15 cellular contexts compared by ENCODE assay signal in the genomic region with DNA sequence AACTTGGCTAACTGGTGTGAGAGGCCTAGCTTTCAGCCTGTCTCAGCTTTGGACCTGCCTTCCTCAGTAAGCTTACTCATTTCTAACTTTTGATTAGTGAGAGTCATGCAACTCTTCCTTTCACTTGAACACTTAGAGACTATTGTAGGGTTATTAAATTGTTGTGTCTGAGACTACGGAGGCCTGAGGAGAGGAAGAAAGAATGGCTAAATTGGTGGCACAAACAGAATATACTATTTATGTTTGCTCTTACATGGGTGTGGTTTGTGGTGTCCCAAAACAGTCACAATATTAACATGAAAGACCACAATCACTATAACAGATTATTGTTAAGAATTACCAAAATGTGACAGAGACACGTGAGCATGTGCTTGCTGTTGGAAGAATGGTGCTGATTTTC.
DNase-seq lines count a peak whose midpoint lies in the region; ATAC-seq, FAIRE-seq and TF ChIP-seq lines count a peak whose summit lies in the region.
"Had no signal": no experiment of that assay in that cellular context is flagged by ENCODE, and none has a peak within 500 bp of the region (broad histone marks: within the 10 kb centered on the region; RNA-seq: fewer than 3 reads in every experiment).

No MANE protein-coding gene starts in this region.

- no peak for TF ChIP-seq CTCF in RWPE1 (conservative IDR thresholded peaks at IDR 0.05; ENCODE audit: low read depth)

- POLR2A ChIA-PET in activated CD4-positive, alpha-beta memory T cell treated with anti-CD3 and anti-CD28 coated beads, Interleukin-2, amount 10 ng/mL, durations not matched to agents 7 days and 5 days (lab: Charles Lee), result interaction anchor here (1.4 kb wide), 1 partner anchor 83 kb away, joined by 6 read pairs; the partner anchor contains the start of gene TRIM24
- POLR2A ChIA-PET in RWPE1 (lab: Yijun Ruan, JAX; ENCODE audit: low non-redundant PET), result no interaction called here

- no peaks in the 10 kb centered on the region for H3K27me3 Mint-ChIP-seq in activated CD4-positive, alpha-beta memory T cell treated with anti-CD3 and anti-CD28 coated beads, Interleukin-2, amount 10 ng/mL, durations not matched to agents 7 days and 5 days
- H3K27me3 Mint-ChIP-seq: CD4-positive, alpha-beta T cell; type B pancreatic cell had no signal

- H3K27ac Mint-ChIP-seq in activated CD4-positive, alpha-beta memory T cell treated with anti-CD3 and anti-CD28 coated beads, Interleukin-2, amount 10 ng/mL, durations not matched to agents 7 days and 5 days, result no peak overlapping the region
- H3K27ac Mint-ChIP-seq: CD4-positive, alpha-beta T cell; type B pancreatic cell had no signal

- CTCF ChIA-PET in activated CD4-positive, alpha-beta memory T cell treated with anti-CD3 and anti-CD28 coated beads, Interleukin-2, amount 10 ng/mL, durations not matched to agents 7 days and 5 days (lab: Charles Lee), result no interaction called here
- CTCF ChIA-PET in RWPE1 (lab: Yijun Ruan, JAX), result no interaction called here

- ATAC-seq in GM19467 (IDR thresholded peaks at IDR 0.05; ENCODE audit: unreplicated experiment) (peak; percentile 75), HG02884 (IDR thresholded peaks at IDR 0.05; ENCODE audit: unreplicated experiment) (peak; percentile 94), HG03575 (IDR thresholded peaks at IDR 0.05; ENCODE audit: extremely low read depth, insufficient number of reproducible peaks, low FRiP score, unreplicated experiment) (peak; percentile 89), esophagus mucosa (no peak)
- ATAC-seq: left lobe of liver had no signal

- no peak overlapping the region for H3K4me3 Mint-ChIP-seq in activated CD4-positive, alpha-beta memory T cell treated with anti-CD3 and anti-CD28 coated beads, Interleukin-2, amount 10 ng/mL, durations not matched to agents 7 days and 5 days
- H3K4me3 Mint-ChIP-seq: CD4-positive, alpha-beta T cell; type B pancreatic cell had no signal

- peaks cover 17% of the 10 kb centered on the region for H3K9me3 Mint-ChIP-seq in activated CD4-positive, alpha-beta memory T cell treated with anti-CD3 and anti-CD28 coated beads, Interleukin-2, amount 10 ng/mL, durations not matched to agents 7 days and 5 days

- no peak overlapping the region for H3K27ac ChIP-seq in RWPE1

- DNase-seq in GM18507 (ENCODE audit: extremely low spot score, insufficient read length, low read depth) (no peak), RWPE1 (ENCODE audit: low spot score) (no peak), ecto neural progenitor cell (ENCODE audit: low spot score) (no peak)
- DNase-seq in activated CD4-positive, alpha-beta memory T cell treated with anti-CD3 and anti-CD28 coated beads, Interleukin-2, amount 10 ng/mL, durations not matched to agents 7 days and 5 days, result no peak
- DNase-seq: CD4-positive, alpha-beta T cell; KG1; NCI-H2227 treated with DMSO at 0.1 percent for 48 hours; posterior cingulate gyrus had no signal

- peaks cover 74% of the 10 kb centered on the region for H3K36me3 Mint-ChIP-seq in activated CD4-positive, alpha-beta memory T cell treated with anti-CD3 and anti-CD28 coated beads, Interleukin-2, amount 10 ng/mL, durations not matched to agents 7 days and 5 days (ENCODE audit: low read depth)

- H3K4me1 Mint-ChIP-seq in activated CD4-positive, alpha-beta memory T cell treated with anti-CD3 and anti-CD28 coated beads, Interleukin-2, amount 10 ng/mL, durations not matched to agents 7 days and 5 days, result peaks cover 9% of the 10 kb centered on the region

- peak; percentile 76 for FAIRE-seq in GM18507 (lab: Jason Lieb, UNC)
- FAIRE-seq: GM12892 had no signal
